ENCODE assay signal across 8 cellular contexts in genomic region chr11:60756307-60757032, GRCh38. TPM values are rescaled to one million over a fixed set of nuclear protein-coding genes. Genes with fewer than 3 reads are reported as not detected.
DNase-seq lines count a peak whose midpoint lies in the region; ATAC-seq and TF ChIP-seq lines count a peak whose summit lies in the region.

MS4A15 (plus strand) TSS chr11:60756867; CDS start chr11:60763734, 6,867 bp downstream.

- no peak within 1 kb of the TSS for H3K4ac ChIP-seq in mesenchymal stem cell (ENCODE audit: low read depth in 1 of 2, low read length in 2 of 2)

- TF ChIP-seq CTCF in VCaP (conservative IDR thresholded peaks at IDR 0.05) (peak; percentile 69), right lobe of liver (IDR thresholded peaks at IDR 0.05) (peak; percentile 12 to 42 (median 24))

- H3K4me2 ChIP-seq in mesenchymal stem cell (ENCODE audit: low read length, poor library complexity, severe bottlenecking), result no peak within 1 kb of the TSS

- H3K18ac ChIP-seq in mesenchymal stem cell (ENCODE audit: low read depth in 1 of 2, low read length in 2 of 2), result no peak within 1 kb of the TSS

- ATAC-seq in right lobe of liver (peak in 1 of 4 donors; percentile 28), GM18868 (IDR thresholded peaks at IDR 0.05; ENCODE audit: unreplicated experiment) (no peak)

- peak within 1 kb of the TSS; percentile 35 for H3K27ac ChIP-seq in VCaP
- H3K27ac ChIP-seq in right lobe of liver, result no peak within 1 kb of the TSS
- H3K27ac ChIP-seq in mesenchymal stem cell (ENCODE audit: low read length, poor library complexity, severe bottlenecking), result no peak within 1 kb of the TSS

- H4K8ac ChIP-seq in mesenchymal stem cell (ENCODE audit: low read length), result no peak within 1 kb of the TSS

- no peak within 1 kb of the TSS for H2AK5ac ChIP-seq in mesenchymal stem cell (ENCODE audit: low read length, severe bottlenecking)

- H2BK120ac ChIP-seq in mesenchymal stem cell (ENCODE audit: low read depth, low read length), result no peak within 1 kb of the TSS

- DNase-seq in DMS53 treated with DMSO at 0.1 percent for 48 hours (lab: John Stamatoyannopoulos, UW; ENCODE audit: unreplicated experiment) (peak; percentile 36), HT1080 (ENCODE audit: low read depth) (peak; percentile 41), right lobe of liver (no peak), mesenchymal stem cell (no peak), activated T-cell treated with anti-CD3 and anti-CD28 coated beads for 4 hours (no peak)
- DNase-seq in activated naive CD4-positive, alpha-beta T cell treated with anti-CD3 and anti-CD28 coated beads, Interleukin-2, amount 50 U/mL, for 16 hours, result no peak

- H3K27me3 ChIP-seq in right lobe of liver (no peaks in the 10 kb centered on the region), mesenchymal stem cell (ENCODE audit: control insufficient read depth in 1 of 2, insufficient read depth in 1 of 2, low read length in 2 of 2) (peaks cover 45 to 72% of the 10 kb centered on the region in 2 experiments)

- no peak within 1 kb of the TSS for H3K14ac ChIP-seq in mesenchymal stem cell (ENCODE audit: low read length in 2 of 2)

- H2BK5ac ChIP-seq in mesenchymal stem cell (ENCODE audit: low read depth, low read length, poor library complexity, severe bottlenecking), result no peak within 1 kb of the TSS

- H4K91ac ChIP-seq in mesenchymal stem cell (ENCODE audit: low read length), result no peak within 1 kb of the TSS

- TF ChIP-seq POLR2A in right lobe of liver (IDR thresholded peaks at IDR 0.05), result no peak

- no peak within 1 kb of the TSS for H2AFZ ChIP-seq in mesenchymal stem cell (ENCODE audit: low read depth, low read length)

- H3K23ac ChIP-seq in mesenchymal stem cell (ENCODE audit: low read length in 2 of 2), result no peak within 1 kb of the TSS

- no peaks in the 10 kb centered on the region for H3K79me1 ChIP-seq in mesenchymal stem cell (replicated peaks; ENCODE audit: low read length, poor library complexity, severe bottlenecking)

- H2BK15ac ChIP-seq in mesenchymal stem cell (ENCODE audit: low read depth, poor library complexity, severe bottlenecking), result no peak within 1 kb of the TSS

- H3K36me3 ChIP-seq in right lobe of liver (no peaks in the 10 kb centered on the region), mesenchymal stem cell (ENCODE audit: control insufficient read depth in 1 of 2, insufficient read depth in 2 of 2, low read depth in 1 of 2, low read length in 2 of 2) (no peaks in the 10 kb centered on the region)

- H3K4me1 ChIP-seq in right lobe of liver (no peaks in the 10 kb centered on the region), mesenchymal stem cell (ENCODE audit: control insufficient read depth, insufficient read depth, low read depth, low read length) (no peaks in the 10 kb centered on the region)

- 52% methylated on average over 13 of the region's 14 CpGs for WGBS in right lobe of liver (ENCODE audit: insufficient coverage, low coverage, low lambda C conversion rate, missing lambda C conversion rate)
- 54% methylated on average over 14 of the region's 14 CpGs for WGBS in mesenchymal stem cell

- H3K9ac ChIP-seq in mesenchymal stem cell (ENCODE audit: low read length), result no peak within 1 kb of the TSS

- H3K9me3 ChIP-seq in right lobe of liver, result no peaks in the 10 kb centered on the region
- no peaks in the 10 kb centered on the region for H3K9me3 ChIP-seq in mesenchymal stem cell (ENCODE audit: control insufficient read depth, low read length)

- intact Hi-C loops in right lobe of liver (cut with DNase I), result no loop called here

- H3K4me3 ChIP-seq in right lobe of liver (no peak within 1 kb of the TSS), mesenchymal stem cell (ENCODE audit: insufficient read depth in 1 of 2, low read depth in 1 of 2, low read length in 2 of 2) (no peak within 1 kb of the TSS)

- no peak within 1 kb of the TSS for H2BK12ac ChIP-seq in mesenchymal stem cell (ENCODE audit: low read length in 2 of 2)

RNA-seq across cellular contexts. Expression of gene MS4A15, which starts in this region (rescaled TPM):
- not detected in 2 replicates for total RNA-seq in HT1080 (2014; rRNA removed; shearing (Covaris generic))
- polyA plus RNA-seq in HT1080 (2015; cell fraction: cytosol; rRNA removed), result 0.11 and 0.13 TPM in 2 replicates
- polyA plus RNA-seq in HT1080 (2015; cell fraction: nucleus; rRNA removed), result not detected in 2 replicates
- not detected for total RNA-seq in right lobe of liver
- polyA plus RNA-seq in mesenchymal stem cell (2013, experiment 1 of 2), result not detected
- polyA plus RNA-seq in mesenchymal stem cell (2013, experiment 2 of 2), result not detected

Comparison
In these comparisons a context has a peak if more than half of its experiments do, and no peak if none do; other contexts are left out.
1. Peak in DNase-seq in HT1080; RNA of the gene not detected or under 1 TPM.